ENCODE assay signal across 17 cellular contexts in genomic region chr9:20357207-20357503, GRCh38.
DNase-seq lines count a peak whose midpoint lies in the region; ATAC-seq, FAIRE-seq and TF ChIP-seq lines count a peak whose summit lies in the region.
"Had no signal": no experiment of that assay in that cellular context is flagged by ENCODE, and none has a peak within 500 bp of the region (broad histone marks: within the 10 kb centered on the region; RNA-seq: fewer than 3 reads in every experiment).

No MANE protein-coding gene starts in this region.

- H2BK12ac ChIP-seq in neuronal stem cell (ENCODE audit: low read length) = no peak overlapping the region

- H3K23ac ChIP-seq in neuronal stem cell (ENCODE audit: low read depth, low read length, poor library complexity) = no peak overlapping the region

- no TSS peak for BruUV-seq in endothelial cell of umbilical vein (replicated peaks; lab: Mats Ljungman, UMichigan)

- H3K4me1 Mint-ChIP-seq in CD8-positive, alpha-beta T cell (ENCODE audit: low read depth) = peaks cover 45% of the 10 kb centered on the region
- H3K4me1 Mint-ChIP-seq in CD14-positive monocyte = peaks cover 4% of the 10 kb centered on the region
- H3K4me1 Mint-ChIP-seq: stimulated activated memory B cell treated with anti-CD40 and anti-IgM and Interleukin-4, amounts not matched to agents 10 μg/mL and 1 μg/mL and 100 μg/mL, for 72 hours had no signal

- CTCF ChIA-PET in CD8-positive, alpha-beta T cell (lab: Charles Lee) = interaction anchor here (0.8 to 2.8 kb wide), 13 partner anchors 9 to 680 kb away, joined by 3 to 10 read pairs (median 4); no protein-coding TSS in a partner anchor
- CTCF ChIA-PET in endothelial cell of umbilical vein (lab: Charles Lee) = interaction anchor here (0.7 to 4.9 kb wide), 26 partner anchors 11 to 761 kb away, joined by 3 to 67 read pairs (median 4); partner anchors contain the start of genes FOCAD and MLLT3

- H3K27me3 Mint-ChIP-seq in CD8-positive, alpha-beta T cell (ENCODE audit: low read depth) = no peaks in the 10 kb centered on the region
- H3K27me3 Mint-ChIP-seq in CD14-positive monocyte (ENCODE audit: low read depth in 3 of 3) = peaks cover 0 to 3% (median 2%) of the 10 kb centered on the region in 3 donors
- H3K27me3 Mint-ChIP-seq: stimulated activated memory B cell treated with anti-CD40 and anti-IgM and Interleukin-4, amounts not matched to agents 10 μg/mL and 1 μg/mL and 100 μg/mL, for 72 hours had no signal

- H3K18ac ChIP-seq in neuronal stem cell (ENCODE audit: low read length) = no peak overlapping the region

- H3K4ac ChIP-seq in neuronal stem cell (ENCODE audit: low read length) = no peak overlapping the region

- no peaks in the 10 kb centered on the region for H4K20me1 ChIP-seq in endothelial cell of umbilical vein (replicated peaks; ENCODE audit: control insufficient read depth, extremely low read depth, insufficient read depth, low read length)

- H3K36me3 ChIP-seq in CD8-positive, alpha-beta T cell (ENCODE audit: insufficient read depth, low read length) = peaks cover 13% of the 10 kb centered on the region
- H3K36me3 ChIP-seq in endothelial cell of umbilical vein (ENCODE audit: control insufficient read depth in 2 of 2, extremely low read depth in 1 of 2, insufficient read depth in 2 of 2, low read length in 2 of 2) = no peaks in the 10 kb centered on the region
- peaks cover 0 to 5% of the 10 kb centered on the region in 2 donors for H3K36me3 ChIP-seq in neuronal stem cell (replicated peaks in 1 of 2; ENCODE audit: control insufficient read depth in 2 of 2, insufficient read depth in 2 of 2, low read length in 2 of 2)
- H3K36me3 ChIP-seq: adrenal gland, HAP-1 had no signal

- H2AK5ac ChIP-seq in neuronal stem cell (ENCODE audit: low read depth, low read length) = no peak overlapping the region

- no peaks in the 10 kb centered on the region for H3K27me3 ChIP-seq in CD8-positive, alpha-beta T cell (ENCODE audit: insufficient read depth, low read length)
- H3K27me3 ChIP-seq in endothelial cell of umbilical vein (ENCODE audit: control insufficient read depth in 2 of 2, insufficient read depth in 2 of 2, low read length in 2 of 2) (no peaks in the 10 kb centered on the region), neuronal stem cell (ENCODE audit: control insufficient read depth in 3 of 3, insufficient read depth in 3 of 3, low read depth in 1 of 3, low read length in 3 of 3) (no peaks in the 10 kb centered on the region)
- H3K27me3 ChIP-seq: adrenal gland had no signal

- no peak overlapping the region for H3K27ac ChIP-seq in CD8-positive, alpha-beta T cell (ENCODE audit: low read depth, low read length)
- H3K27ac ChIP-seq in endothelial cell of umbilical vein (ENCODE audit: insufficient read depth, low read depth, low read length) (no peak overlapping the region), neuronal stem cell (replicated peaks; ENCODE audit: low read length) (no peak overlapping the region)

- H3K79me2 ChIP-seq in endothelial cell of umbilical vein (ENCODE audit: control insufficient read depth, insufficient read depth, low read length) = no peaks in the 10 kb centered on the region

- H3K9ac ChIP-seq in endothelial cell of umbilical vein (replicated peaks; ENCODE audit: extremely low read depth, insufficient read depth, low read length) (no peak overlapping the region), neuronal stem cell (ENCODE audit: low read depth, low read length, poor library complexity) (no peak overlapping the region)

- H3K4me3 ChIP-seq in CD8-positive, alpha-beta T cell (ENCODE audit: low read depth, low read length) = no peak overlapping the region
- H3K4me3 ChIP-seq in endothelial cell of umbilical vein (replicated peaks in 1 of 3; ENCODE audit: insufficient read depth in 1 of 3, low read depth in 1 of 3, low read length in 3 of 3) (peak overlapping the region in 1 of 3 experiments; percentile 53), neuronal stem cell (ENCODE audit: low read length in 2 of 2) (no peak overlapping the region)
- H3K4me3 ChIP-seq: HAP-1 had no signal

- peaks cover 66% of the 10 kb centered on the region for H3K36me3 Mint-ChIP-seq in CD8-positive, alpha-beta T cell
- H3K36me3 Mint-ChIP-seq in CD14-positive monocyte = peaks cover 0 to 7% of the 10 kb centered on the region in 2 donors
- H3K36me3 Mint-ChIP-seq: stimulated activated memory B cell treated with anti-CD40 and anti-IgM and Interleukin-4, amounts not matched to agents 10 μg/mL and 1 μg/mL and 100 μg/mL, for 72 hours had no signal

- no peak overlapping the region for H3K14ac ChIP-seq in neuronal stem cell (ENCODE audit: low read length)

- TF ChIP-seq CTCF in CD8-positive, alpha-beta T cell (IDR thresholded peaks at IDR 0.05) = no peak
- TF ChIP-seq CTCF in endothelial cell of umbilical vein (IDR thresholded peaks at IDR 0.05; ENCODE audit: extremely low read depth in 1 of 2, insufficient read depth in 1 of 2, low read depth in 1 of 2, low read length in 2 of 2) (no peak), CD14-positive monocyte (IDR thresholded peaks at IDR 0.05) (no peak)

- POLR2A ChIA-PET in CD8-positive, alpha-beta T cell (lab: Charles Lee) = interaction anchor here (1.4 kb wide), 1 partner anchor 56 kb away, joined by 3 read pairs; no protein-coding TSS in a partner anchor
- POLR2A ChIA-PET in endothelial cell of umbilical vein (lab: Charles Lee) = no interaction called here

- no peaks in the 10 kb centered on the region for H3K9me3 ChIP-seq in CD8-positive, alpha-beta T cell (ENCODE audit: low read length)
- H3K9me3 ChIP-seq in endothelial cell of umbilical vein (replicated peaks; ENCODE audit: control insufficient read depth, insufficient read depth, low read length) = no peaks in the 10 kb centered on the region
- no peaks in the 10 kb centered on the region for H3K9me3 ChIP-seq in neuronal stem cell (replicated peaks in 1 of 2; ENCODE audit: control insufficient read depth in 2 of 2, insufficient read depth in 1 of 2, low read depth in 1 of 2, low read length in 2 of 2)
- H3K9me3 ChIP-seq: adrenal gland, HAP-1 had no signal

- H3K4me3 Mint-ChIP-seq in CD8-positive, alpha-beta T cell = no peak overlapping the region
- H3K4me3 Mint-ChIP-seq in CD14-positive monocyte = no peak overlapping the region
- H3K4me3 Mint-ChIP-seq: stimulated activated memory B cell treated with anti-CD40 and anti-IgM and Interleukin-4, amounts not matched to agents 10 μg/mL and 1 μg/mL and 100 μg/mL, for 72 hours had no signal

- FAIRE-seq in endothelial cell of umbilical vein (lab: Jason Lieb, UNC) = no peak

- H2AFZ ChIP-seq in endothelial cell of umbilical vein (ENCODE audit: low read depth, low read length) (peak overlapping the region; percentile 83), neuronal stem cell (ENCODE audit: low read length) (peak overlapping the region; percentile 89)

- H3K9me1 ChIP-seq in endothelial cell of umbilical vein (replicated peaks; ENCODE audit: control insufficient read depth, extremely low read depth, insufficient read depth, low read length) = no peaks in the 10 kb centered on the region

- no peak overlapping the region for H2BK15ac ChIP-seq in neuronal stem cell (ENCODE audit: low read length)

- peak overlapping the region; percentile 82 for H3K4me2 ChIP-seq in endothelial cell of umbilical vein (ENCODE audit: insufficient read depth, low read length)
- no peak overlapping the region for H3K4me2 ChIP-seq in neuronal stem cell (ENCODE audit: insufficient read depth, low read length, poor library complexity, severe bottlenecking)

- H4K8ac ChIP-seq in neuronal stem cell (ENCODE audit: low read depth, low read length) = no peak overlapping the region

- no peak for ATAC-seq in CD8-positive, alpha-beta T cell
- no peak for ATAC-seq in HG02642 (IDR thresholded peaks at IDR 0.05; ENCODE audit: poor library complexity, unreplicated experiment)
- no peak for ATAC-seq in HG03196 (IDR thresholded peaks at IDR 0.05; ENCODE audit: unreplicated experiment)
- ATAC-seq: stimulated activated memory B cell treated with anti-CD40 and anti-IgM and Interleukin-4, amounts not matched to agents 10 μg/mL and 1 μg/mL and 100 μg/mL, for 72 hours had no signal

- no CpG with 5 or more reads among the region's 2 CpGs for WGBS in neuronal stem cell (ENCODE audit: extremely low coverage in 2 of 2, insufficient read length in 2 of 2, insufficient replicate concordance in 1 of 2), 2 donors

- no peak overlapping the region for H4K91ac ChIP-seq in neuronal stem cell (ENCODE audit: low read depth, low read length, poor library complexity)

- H3K27ac Mint-ChIP-seq in CD8-positive, alpha-beta T cell = peak overlapping the region; percentile 15
- peak overlapping the region in 1 of 7 donors; percentile 31 for H3K27ac Mint-ChIP-seq in CD14-positive monocyte
- H3K27ac Mint-ChIP-seq: stimulated activated memory B cell treated with anti-CD40 and anti-IgM and Interleukin-4, amounts not matched to agents 10 μg/mL and 1 μg/mL and 100 μg/mL, for 72 hours had no signal

- no peak overlapping the region for H2BK120ac ChIP-seq in neuronal stem cell (ENCODE audit: low read depth, low read length)

- no peak overlapping the region for H2BK5ac ChIP-seq in neuronal stem cell (ENCODE audit: low read length)

- no peak for DNase-seq in CD8-positive, alpha-beta T cell
- peak; percentile 7 for DNase-seq in LHCN-M2 (ENCODE audit: low read depth)
- peak; percentile 70 for DNase-seq in endothelial cell of umbilical vein (ENCODE audit: low read depth, low spot score)
- no peak for DNase-seq in neuronal stem cell (ENCODE audit: low spot score)
- DNase-seq in CD14-positive monocyte (ENCODE audit: low spot score) = no peak
- no peak for DNase-seq in NCI-H82 (lab: John Stamatoyannopoulos, UW)
- DNase-seq: activated CD4-positive, alpha-beta T cell treated with anti-CD3 and anti-CD28 coated beads for 48 hours; COR-L47; KBM-7; NCI-H2029; stimulated activated CD4-positive, alpha-beta T cell treated with anti-CD3 and anti-CD28 coated beads, Interleukin-1b, Interleukin-23, amount 100 ng/mL, for 48 hours; SW 1271 had no signal

- H3K9me3 Mint-ChIP-seq in CD8-positive, alpha-beta T cell = no peaks in the 10 kb centered on the region
- H3K9me3 Mint-ChIP-seq in CD14-positive monocyte = no peaks in the 10 kb centered on the region
- H3K9me3 Mint-ChIP-seq: stimulated activated memory B cell treated with anti-CD40 and anti-IgM and Interleukin-4, amounts not matched to agents 10 μg/mL and 1 μg/mL and 100 μg/mL, for 72 hours had no signal

- no peaks in the 10 kb centered on the region for H3K79me1 ChIP-seq in neuronal stem cell (ENCODE audit: low read depth, low read length)

- TF ChIP-seq POLR2A in endothelial cell of umbilical vein (IDR thresholded peaks at IDR 0.05; ENCODE audit: low read depth, low read length) = no peak

- dilution Hi-C loops in endothelial cell of umbilical vein (cut with MboI; ENCODE audit: extremely low pct_ligation_motif_present, low sequenced_read_pairs) = no loop called here

- H3K4me1 ChIP-seq in CD8-positive, alpha-beta T cell (ENCODE audit: insufficient read depth, low read length) = peaks cover 12% of the 10 kb centered on the region
- H3K4me1 ChIP-seq in endothelial cell of umbilical vein (ENCODE audit: control insufficient read depth, extremely low read depth, insufficient read depth, low read length) (peaks cover 19% of the 10 kb centered on the region), neuronal stem cell (ENCODE audit: control insufficient read depth in 2 of 2, insufficient read depth in 1 of 2, low read depth in 1 of 2, low read length in 2 of 2) (peaks cover 4 to 6% of the 10 kb centered on the region in 2 donors)

- intact Hi-C loops in CD8-positive, alpha-beta T cell (cut with DNase I, micrococcal nuclease) = loop anchor here (2.0 to 10.0 kb wide), 5 partner anchors 266 to 754 kb away; partner anchors contain the start of gene MLLT3 (in 2 of the 2)
- intact Hi-C loops in endothelial cell of umbilical vein (cut with micrococcal nuclease) (loop anchor here (2.0 to 5.0 kb wide), 2 partner anchors 195 to 528 kb away; no protein-coding TSS in a partner anchor), CD14-positive monocyte (cut with micrococcal nuclease) (no loop called here)

Comparison
In these comparisons a context has a peak if more than half of its experiments do, and no peak if none do; other contexts are left out.
1. DNase-seq: peak in LHCN-M2 (single experiment) and endothelial cell of umbilical vein (single experiment); none in CD8-positive, alpha-beta T cell (0 of 7), neuronal stem cell (single experiment), CD14-positive monocyte (single experiment) and NCI-H82 (single experiment).
2. intact Hi-C loops: an anchor here in CD8-positive, alpha-beta T cell (2.0 to 10.0 kb wide) and endothelial cell of umbilical vein (2.0 to 5.0 kb wide); none called in CD14-positive monocyte.